In the genomic region with DNA sequence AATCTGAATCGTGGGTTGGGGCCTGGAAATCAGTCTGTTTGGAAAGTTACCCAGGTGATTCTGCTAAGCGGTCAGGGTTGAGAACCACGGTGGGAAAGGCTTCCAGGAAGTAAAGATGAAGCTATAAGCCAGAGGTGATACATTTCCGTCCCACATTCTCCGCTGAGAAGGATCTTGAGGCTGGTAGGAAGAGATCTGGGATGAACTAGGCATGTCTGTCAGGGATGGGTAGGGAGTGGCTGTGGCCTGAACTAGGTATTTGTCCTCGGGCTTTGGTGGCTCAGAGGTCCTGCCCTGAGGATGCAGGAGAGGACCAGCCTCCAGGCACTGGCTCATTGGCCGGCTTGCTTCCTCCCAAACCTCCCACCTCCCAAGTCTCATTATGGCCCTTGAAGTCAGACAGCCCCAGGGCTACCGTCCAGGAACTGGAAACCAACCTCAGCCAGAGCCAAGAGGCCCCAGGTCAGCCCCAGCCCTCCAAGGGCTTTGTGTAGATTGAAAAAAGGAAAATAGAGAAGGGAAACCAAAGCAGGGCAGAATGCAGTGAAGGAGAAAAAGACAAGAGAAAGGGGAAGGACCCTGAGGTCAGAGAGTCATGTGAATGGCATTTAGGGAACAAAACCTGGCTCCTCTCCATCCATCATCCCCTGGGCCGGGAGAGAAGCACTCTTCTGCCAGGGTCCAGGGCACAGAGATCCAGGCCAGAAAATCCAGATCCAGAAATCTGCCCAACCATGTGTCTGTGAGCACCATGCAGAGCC, we compare ENCODE assay signal across 8 cellular contexts.
DNase-seq lines count a peak whose midpoint lies in the region; ATAC-seq and TF ChIP-seq lines count a peak whose summit lies in the region.

No MANE protein-coding gene starts in this region.

- TF ChIP-seq POLR2A in Peyer's patch (IDR thresholded peaks at IDR 0.05), result no peak

- intact Hi-C loops in heart right ventricle (cut with DNase I) (no loop called here), sciatic nerve (cut with DNase I) (loop anchor here (10.0 kb wide), 1 partner anchor 82 kb away; no protein-coding TSS in a partner anchor)

- H3K27ac ChIP-seq in Peyer's patch, result peak overlapping the region; percentile 52 to 87 (median 80)
- H3K27ac ChIP-seq in heart right ventricle, result peak overlapping the region; percentile 42 to 90 (median 62)

- TF ChIP-seq CTCF in Peyer's patch (IDR thresholded peaks at IDR 0.05) (no peak), heart right ventricle (IDR thresholded peaks at IDR 0.05) (no peak)

- H3K4me3 ChIP-seq in Peyer's patch, result no peak overlapping the region
- H3K4me3 ChIP-seq in heart right ventricle, result no peak overlapping the region

- H3K4me1 ChIP-seq in Peyer's patch (peaks cover 0 to 36% (median 28%) of the 10 kb centered on the region in 4 donors), heart right ventricle (peaks cover 0 to 84% (median 64%) of the 10 kb centered on the region in 9 donors)

- ATAC-seq in GM19397 (IDR thresholded peaks at IDR 0.05; ENCODE audit: unreplicated experiment) (peak; percentile 51), heart right ventricle (peak in 4 of 8 donors; percentile 2 to 24 (median 17)), sciatic nerve (peak; percentile 27)

- H3K27me3 ChIP-seq in Peyer's patch (no peaks in the 10 kb centered on the region), heart right ventricle (no peaks in the 10 kb centered on the region)

- WGBS in heart right ventricle, 2 donors, result 66 to 76% methylated on average over 9 of the region's 9 CpGs

- H3K9me3 ChIP-seq in Peyer's patch (no peaks in the 10 kb centered on the region), heart right ventricle (no peaks in the 10 kb centered on the region)

- no peaks in the 10 kb centered on the region for H3K36me3 ChIP-seq in Peyer's patch
- no peaks in the 10 kb centered on the region for H3K36me3 ChIP-seq in heart right ventricle

- DNase-seq in Peyer's patch, result peak in 2 of 3 donors; percentile 57 to 66
- peak in 1 of 2 donors; percentile 46 for DNase-seq in heart right ventricle
- DNase-seq in sciatic nerve (ENCODE audit: low spot score), result no peak
- no peak for DNase-seq in iPS-NIHi11 (ENCODE audit: low spot score)
- no peak for DNase-seq in NCI-H2171 treated with DMSO at 0.1 percent for 48 hours (lab: John Stamatoyannopoulos, UW)
- no peak for DNase-seq in HPDE6-E6E7 (ENCODE audit: extremely low spot score)
- DNase-seq in HuH-7.5 (ENCODE audit: low spot score), result no peak

Comparison
In these comparisons a context has a peak if more than half of its experiments do, and no peak if none do; other contexts are left out.
1. DNase-seq: peak in Peyer's patch (2 of 3); none in sciatic nerve (single experiment), iPS-NIHi11 (single experiment), NCI-H2171 treated with DMSO at 0.1 percent for 48 hours (single experiment), HPDE6-E6E7 (single experiment) and HuH-7.5 (single experiment).